In genomic region chr7:130961128-130961601, GRCh38 we compare ENCODE assay signal across 8 cellular contexts.
DNase-seq lines count a peak whose midpoint lies in the region; ATAC-seq and TF ChIP-seq lines count a peak whose summit lies in the region.

No MANE protein-coding gene starts in this region.

- CTCF ChIA-PET in GM10248 (lab: Yijun Ruan, JAX): interaction anchor here (1.0 to 6.7 kb wide), 16 partner anchors 10 to 79 kb away, joined by 3 to 97 read pairs (median 6); no protein-coding TSS in a partner anchor
- CTCF ChIA-PET in activated CD4-positive, alpha-beta memory T cell treated with anti-CD3 and anti-CD28 coated beads for 36 hours (lab: Charles Lee): interaction anchor here (0.7 to 5.6 kb wide), 11 partner anchors 10 to 79 kb away, joined by 3 to 26 read pairs (median 5); no protein-coding TSS in a partner anchor

- POLR2A ChIA-PET in GM10248 (lab: Yijun Ruan, JAX): interaction anchor here (0.6 kb wide), 1 partner anchor 51 kb away, joined by 3 read pairs; no protein-coding TSS in a partner anchor
- POLR2A ChIA-PET in activated CD4-positive, alpha-beta memory T cell treated with anti-CD3 and anti-CD28 coated beads for 36 hours (lab: Charles Lee): interaction anchor here (0.6 to 17.8 kb wide), 26 partner anchors 9 to 149 kb away, joined by 3 to 314 read pairs (median 10); no protein-coding TSS in a partner anchor

- intact Hi-C loops in activated CD4-positive, alpha-beta memory T cell treated with anti-CD3 and anti-CD28 coated beads for 36 hours (cut with micrococcal nuclease): loop anchor here (1.0 to 10.0 kb wide), 10 partner anchors 9 to 271 kb away; no protein-coding TSS in a partner anchor

- peaks cover 6% of the 10 kb centered on the region for H3K27me3 Mint-ChIP-seq in activated CD4-positive, alpha-beta memory T cell treated with anti-CD3 and anti-CD28 coated beads for 36 hours

- H3K36me3 Mint-ChIP-seq in activated CD4-positive, alpha-beta memory T cell treated with anti-CD3 and anti-CD28 coated beads for 36 hours: peaks cover 54% of the 10 kb centered on the region

- peak overlapping the region; percentile 55 for H3K4me3 ChIP-seq in fibroblast of mammary gland (ENCODE audit: control insufficient read depth, low read depth, low read length)

- no peak overlapping the region for H3K27ac Mint-ChIP-seq in activated CD4-positive, alpha-beta memory T cell treated with anti-CD3 and anti-CD28 coated beads for 36 hours

- peaks cover 43% of the 10 kb centered on the region for H3K4me1 Mint-ChIP-seq in activated CD4-positive, alpha-beta memory T cell treated with anti-CD3 and anti-CD28 coated beads for 36 hours (ENCODE audit: low read depth)

- ATAC-seq in GM21786 (IDR thresholded peaks at IDR 0.05; ENCODE audit: unreplicated experiment): peak; percentile 82

- peak overlapping the region; percentile 84 for H3K4me3 Mint-ChIP-seq in activated CD4-positive, alpha-beta memory T cell treated with anti-CD3 and anti-CD28 coated beads for 36 hours

- DNase-seq in GM10248 (ENCODE audit: extremely low spot score): peak; percentile 73
- peak; percentile 93 for DNase-seq in LHCN-M2 (ENCODE audit: low read depth)
- DNase-seq in activated CD4-positive, alpha-beta memory T cell treated with anti-CD3 and anti-CD28 coated beads for 36 hours: peak; percentile 93
- DNase-seq in fibroblast of mammary gland (ENCODE audit: low read depth): peak; percentile 76
- DNase-seq in stimulated activated CD8-positive, alpha-beta memory T cell treated with anti-CD3 and anti-CD28 coated beads, Interleukin-15, amount 100 ng/mL, for 1 hour (ENCODE audit: low read depth): peak; percentile 24
- DNase-seq in 8988T: no peak
- DNase-seq in hippocampal formation (lab: John Stamatoyannopoulos, UW): no peak

- TF ChIP-seq CTCF in GM10248 (IDR thresholded peaks at IDR 0.05; ENCODE audit: control extremely low read depth, extremely low read depth, low read depth, missing control alignments) (no peak), fibroblast of mammary gland (conservative IDR thresholded peaks at IDR 0.05; ENCODE audit: control insufficient read depth, insufficient read depth, low read depth, low read length) (no peak)

- no peaks in the 10 kb centered on the region for H3K9me3 Mint-ChIP-seq in activated CD4-positive, alpha-beta memory T cell treated with anti-CD3 and anti-CD28 coated beads for 36 hours

Comparison
In these comparisons a context has a peak if more than half of its experiments do, and no peak if none do; other contexts are left out.
1. DNase-seq: peak in GM10248 (single experiment), LHCN-M2 (single experiment), activated CD4-positive, alpha-beta memory T cell treated with anti-CD3 and anti-CD28 coated beads for 36 hours (single experiment), fibroblast of mammary gland (single experiment) and stimulated activated CD8-positive, alpha-beta memory T cell treated with anti-CD3 and anti-CD28 coated beads, Interleukin-15, amount 100 ng/mL, for 1 hour (single experiment); none in 8988T (single experiment) and hippocampal formation (0 of 2).